Comparison of ENCODE assay signal across 8 cellular contexts in genomic region chr4:173181769-173182374, GRCh38. TPM values are rescaled to one million over a fixed set of nuclear protein-coding genes. Genes with fewer than 3 reads are reported as not detected.
DNase-seq lines count a peak whose midpoint lies in the region; ATAC-seq, FAIRE-seq and TF ChIP-seq lines count a peak whose summit lies in the region.

No MANE protein-coding gene starts in this region.

- TF ChIP-seq CTCF in Panc1 (IDR thresholded peaks at IDR 0.05): no peak

- no peaks in the 10 kb centered on the region for H3K27me3 ChIP-seq in Panc1 (ENCODE audit: control insufficient read depth, insufficient read depth, low read length)

- POLR2A ChIA-PET in HEK293T (lab: Yijun Ruan, JAX) (interaction anchor here (1.3 to 1.5 kb wide), 2 partner anchors 12 to 14 kb away, joined by 4 to 7 read pairs; partner anchors contain the start of gene GALNT7), Panc1 (lab: Charles Lee) (interaction anchor here (1.3 kb wide), 1 partner anchor 9 kb away, joined by 4 read pairs; no protein-coding TSS in a partner anchor)

- intact Hi-C loops in Panc1 (cut with micrococcal nuclease; ENCODE audit: unreplicated experiment) (loop anchor here (5.0 kb wide), 1 partner anchor 70 kb away; no protein-coding TSS in a partner anchor), cardiac septum (cut with DNase I) (no loop called here)

- in situ Hi-C loops in Panc1 (cut with HindIII; ENCODE audit: low pct_unique_long_range_greater_than_20kb, low sequenced_read_pairs): no loop called here

- peaks cover 79% of the 10 kb centered on the region for H3K4me1 ChIP-seq in Panc1 (ENCODE audit: control insufficient read depth, insufficient read depth, low read length)

- no TSS peak for BruUV-seq in Panc1 (replicated peaks; lab: Mats Ljungman, UMichigan)

- ATAC-seq in GM18508 (IDR thresholded peaks at IDR 0.05; ENCODE audit: insufficient read depth, unreplicated experiment) (peak; percentile 49), Panc1 (peak; percentile 64; the same call in 1 of the 2 replicates), HG02884 (IDR thresholded peaks at IDR 0.05; ENCODE audit: unreplicated experiment) (no peak)

- DNase-seq in HEK293T (ENCODE audit: extremely low spot score) (no peak), Panc1 (ENCODE audit: low read depth, low spot score) (no peak), HuH-7.5 (ENCODE audit: low spot score) (no peak), cardiac septum (ENCODE audit: low spot score) (no peak)
- DNase-seq in stimulated activated CD4-positive, alpha-beta T cell treated with anti-CD3 and anti-CD28 coated beads, Interleukin-4, amount 100 ng/mL, for 24 hours: no peak

- peak; percentile 88 for FAIRE-seq in islet of Langerhans (lab: Jason Lieb, UNC)

- no peaks in the 10 kb centered on the region for H3K36me3 ChIP-seq in Panc1 (ENCODE audit: control insufficient read depth, insufficient read depth, low read length)

- CTCF ChIA-PET in HEK293T (lab: Yijun Ruan, JAX): interaction anchor here (0.7 kb wide), 1 partner anchor 71 kb away, joined by 3 read pairs; no protein-coding TSS in a partner anchor
- CTCF ChIA-PET in Panc1 (lab: Charles Lee): interaction anchor here (0.6 kb wide), 1 partner anchor 14 kb away, joined by 4 read pairs; no protein-coding TSS in a partner anchor

- H3K27ac ChIP-seq in Panc1 (ENCODE audit: low read length): peak overlapping the region; percentile 98

- H3K9me3 ChIP-seq in Panc1 (ENCODE audit: control insufficient read depth, insufficient read depth, low read depth, low read length): no peaks in the 10 kb centered on the region

- peak overlapping the region in 1 of 2 experiments; percentile 10; a peak in 2 of 4 replicates for H3K4me3 ChIP-seq in Panc1 (ENCODE audit: low read depth in 2 of 2, low read length in 2 of 2)

TF ChIP-seq in HEK293T, 16 proteins besides CTCF, POLR2A, EP300 and RAD21:
- TF ChIP-seq, protein P1, sequence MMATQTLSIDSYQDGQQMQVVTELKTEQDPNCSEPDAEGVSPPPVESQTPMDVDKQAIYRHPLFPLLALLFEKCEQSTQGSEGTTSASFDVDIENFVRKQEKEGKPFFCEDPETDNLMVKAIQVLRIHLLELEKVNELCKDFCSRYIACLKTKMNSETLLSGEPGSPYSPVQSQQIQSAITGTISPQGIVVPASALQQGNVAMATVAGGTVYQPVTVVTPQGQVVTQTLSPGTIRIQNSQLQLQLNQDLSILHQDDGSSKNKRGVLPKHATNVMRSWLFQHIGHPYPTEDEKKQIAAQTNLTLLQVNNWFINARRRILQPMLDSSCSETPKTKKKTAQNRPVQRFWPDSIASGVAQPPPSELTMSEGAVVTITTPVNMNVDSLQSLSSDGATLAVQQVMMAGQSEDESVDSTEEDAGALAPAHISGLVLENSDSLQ (IDR thresholded peaks at IDR 0.05): peak; percentile 88
- no peak for TF ChIP-seq FOXM1 (IDR thresholded peaks at IDR 0.05; ENCODE audit: borderline replicate concordance)
- no peak for TF ChIP-seq SP1 (IDR thresholded peaks at IDR 0.05)

RNA-seq across cellular contexts. Expression of gene GALNT7, which starts 13.3 kb away (rescaled TPM):
- total RNA-seq in Panc1 (2021; ENCODE audit: unreplicated experiment) (156 TPM), cardiac septum (7.2 TPM)
- 83.0 TPM for polyA plus RNA-seq in Panc1 (2012; ENCODE audit: insufficient read length)

Comparison
In these comparisons a context has a peak if more than half of its experiments do, and no peak if none do; other contexts are left out.
1. RNA of gene GALNT7, which starts 13.3 kb away (total RNA-seq): 156 TPM in Panc1 (single experiment); 7.2 TPM in cardiac septum (single experiment); every median in the first group is over 10 times any median in the second.